In the genomic region with DNA sequence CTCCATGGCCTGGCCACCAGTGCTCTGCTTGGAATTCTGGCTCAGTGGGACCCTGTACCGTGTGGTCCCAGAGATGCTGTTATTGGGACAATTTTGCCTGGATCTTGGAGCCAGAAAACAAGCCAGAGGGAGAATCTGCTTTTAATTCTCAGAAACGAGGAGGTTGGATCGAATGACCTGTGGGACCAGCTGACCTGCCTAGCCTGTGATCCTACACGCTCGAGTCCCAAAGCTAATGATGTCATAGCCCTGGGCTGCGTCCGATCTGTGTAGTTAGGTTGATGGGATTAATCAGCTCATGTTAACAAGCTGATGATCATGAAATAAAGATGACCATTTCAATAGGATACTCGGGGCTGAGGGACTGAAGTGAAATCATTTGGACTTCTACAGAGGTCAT, we compare ENCODE assay signal across 26 cellular contexts.
"Had no signal": no experiment of that assay in that cellular context is flagged by ENCODE, and none has a peak within 500 bp of the region (broad histone marks: within the 10 kb centered on the region; RNA-seq: fewer than 3 reads in every experiment).

No MANE protein-coding gene starts in this region.

- H3K27me3 ChIP-seq: esophagus squamous epithelium, foreskin keratinocyte, gastroesophageal sphincter, heart left ventricle, hepatocyte, spleen, tibial nerve, upper lobe of left lung had no signal

- H3K79me2 ChIP-seq: hepatocyte had no signal

- H3K27ac Mint-ChIP-seq: effector memory CD8-positive, alpha-beta T cell; memory B cell; mesothelial cell of epicardium; naive B cell; stimulated activated naive B cell treated with anti-CD40 and anti-IgM and Interleukin-4, amounts not matched to agents 10 μg/mL and 1 μg/mL and 100 μg/mL, for 72 hours; stimulated activated naive CD8-positive, alpha-beta T cell treated with anti-CD3 and anti-CD28 coated beads, Interleukin-15, Interleukin-2, amounts not matched to agents 100 ng/mL and 50 ng/mL, for 24 hours had no signal

- H3K4me3 Mint-ChIP-seq: effector memory CD8-positive, alpha-beta T cell; memory B cell; mesothelial cell of epicardium; nephron; stimulated activated naive B cell treated with anti-CD40 and anti-IgM and Interleukin-4, amounts not matched to agents 10 μg/mL and 1 μg/mL and 100 μg/mL, for 72 hours; stimulated activated naive CD8-positive, alpha-beta T cell treated with anti-CD3 and anti-CD28 coated beads, Interleukin-15, Interleukin-2, amounts not matched to agents 100 ng/mL and 50 ng/mL, for 24 hours had no signal

- H3K4me2 ChIP-seq: hepatocyte had no signal

- H2AFZ ChIP-seq: hepatocyte had no signal

- H3K27me3 Mint-ChIP-seq: effector memory CD8-positive, alpha-beta T cell; memory B cell; naive B cell; stimulated activated naive B cell treated with anti-CD40 and anti-IgM and Interleukin-4, amounts not matched to agents 10 μg/mL and 1 μg/mL and 100 μg/mL, for 72 hours; stimulated activated naive CD8-positive, alpha-beta T cell treated with anti-CD3 and anti-CD28 coated beads, Interleukin-15, Interleukin-2, amounts not matched to agents 100 ng/mL and 50 ng/mL, for 24 hours had no signal

- ATAC-seq: effector memory CD8-positive, alpha-beta T cell; foreskin keratinocyte; gastroesophageal sphincter; heart left ventricle; left lobe of liver; mucosa of descending colon; right cardiac atrium; stimulated activated naive B cell treated with anti-CD40 and anti-IgM and Interleukin-4, amounts not matched to agents 10 μg/mL and 1 μg/mL and 100 μg/mL, for 72 hours had no signal

- H3K36me3 ChIP-seq: heart left ventricle, prostate gland, thoracic aorta, upper lobe of left lung had no signal

- H3K4me3 ChIP-seq: esophagus squamous epithelium, gastroesophageal sphincter, heart left ventricle, hepatocyte, lung, mucosa of descending colon, prostate gland, skin epidermis, spleen, thoracic aorta, tibial nerve, upper lobe of left lung had no signal

- H3K9me3 ChIP-seq: prostate gland had no signal

- H3K4me1 ChIP-seq: esophagus squamous epithelium, foreskin keratinocyte, gastroesophageal sphincter, heart left ventricle, prostate gland, spleen, upper lobe of left lung had no signal

- H3K4me1 Mint-ChIP-seq: memory B cell; mesothelial cell of epicardium; stimulated activated naive B cell treated with anti-CD40 and anti-IgM and Interleukin-4, amounts not matched to agents 10 μg/mL and 1 μg/mL and 100 μg/mL, for 72 hours had no signal

- DNase-seq: cortex of kidney; effector memory CD8-positive, alpha-beta T cell; erythroblast; esophagus squamous epithelium; foreskin keratinocyte; heart left ventricle; kidney; mucosa of descending colon; naive B cell; nucleus accumbens; right cardiac atrium; spleen; stimulated activated naive B cell treated with anti-CD40 and anti-IgM and Interleukin-4, amounts not matched to agents 10 μg/mL and 1 μg/mL and 100 μg/mL, for 72 hours; upper lobe of left lung had no signal

- H3K27ac ChIP-seq: esophagus squamous epithelium, foreskin keratinocyte, gastroesophageal sphincter, heart left ventricle, hepatocyte, prostate gland, spleen, thoracic aorta, tibial nerve, upper lobe of left lung had no signal
